9 cellular contexts compared by ENCODE assay signal in the genomic region with DNA sequence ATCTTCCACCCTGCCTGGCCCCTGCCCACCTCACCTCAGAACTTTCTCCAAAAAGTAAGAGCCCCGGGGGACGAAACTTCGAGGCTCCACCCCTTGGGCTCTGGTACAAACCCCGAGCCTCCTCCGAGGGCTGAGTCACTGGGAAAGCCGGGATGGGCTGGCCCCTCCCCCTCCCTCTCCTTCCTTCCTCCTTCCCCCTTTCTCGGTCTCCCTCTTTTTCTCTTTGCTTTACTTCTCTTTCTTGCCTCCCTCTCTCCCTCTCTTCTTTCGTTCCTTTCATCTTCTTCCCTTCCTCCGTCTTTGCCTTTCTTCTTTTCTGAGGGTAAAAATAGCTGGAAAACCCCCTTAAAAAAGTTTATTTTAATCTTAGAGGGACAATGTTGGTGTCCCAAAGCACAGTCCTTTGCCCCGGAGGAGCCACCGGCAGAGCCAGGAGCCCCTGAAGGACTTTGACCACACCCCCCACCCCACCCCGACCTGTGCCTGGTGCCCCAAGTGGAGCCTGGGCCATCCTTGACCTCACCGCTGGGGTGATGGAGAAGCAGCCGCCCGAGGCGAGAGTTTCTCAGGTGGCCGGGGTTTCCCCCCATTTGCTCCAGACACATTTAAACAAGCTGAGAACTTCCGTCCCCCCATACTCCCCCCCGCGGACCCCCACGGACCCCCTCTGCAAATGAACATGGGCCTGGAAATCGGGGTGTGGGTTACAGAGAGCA. TPM values are rescaled to one million over a fixed set of nuclear protein-coding genes. Genes with fewer than 3 reads are reported as not detected.
DNase-seq lines count a peak whose midpoint lies in the region; ATAC-seq, FAIRE-seq and TF ChIP-seq lines count a peak whose summit lies in the region.
"Had no signal": no experiment of that assay in that cellular context is flagged by ENCODE, and none has a peak within 500 bp of the region (broad histone marks: within the 10 kb centered on the region; RNA-seq: fewer than 3 reads in every experiment).

No MANE protein-coding gene starts in this region.

- SMC1A ChIA-PET in GM12878 (lab: Charles Lee; ENCODE audit: uncharacterized antibody, unreplicated experiment): interaction anchor here (0.7 to 2.5 kb wide), 9 partner anchors 11 to 78 kb away, joined by 3 to 23 read pairs (median 3); no protein-coding TSS in a partner anchor

- TF ChIP-seq POLR2A in GM12878 (IDR thresholded peaks at IDR 0.05; ENCODE audit: low read depth, low read length): no peak

- whole genome bisulfite sequencing in GM12878 (ENCODE audit: insufficient coverage, insufficient replicate concordance, low lambda C conversion rate, missing lambda C conversion rate): 2% methylated on average over 21 of the region's 22 CpGs
- WGBS in urinary bladder: 15% methylated on average over 22 of the region's 22 CpGs

- no peaks in the 10 kb centered on the region; the same call in 1 of the 2 replicates for H3K79me2 ChIP-seq in GM12878 (ENCODE audit: control insufficient read depth, insufficient read depth, low read length)

- H3K27me3 ChIP-seq in A673 (replicated peaks; ENCODE audit: insufficient read depth, low read depth, low read length, poor library complexity): no peaks in the 10 kb centered on the region
- H3K27me3 ChIP-seq in H7 (ENCODE audit: control insufficient read depth, insufficient read depth, low read length): no peaks in the 10 kb centered on the region
- no peaks in the 10 kb centered on the region for H3K27me3 ChIP-seq in GM12878 (replicated peaks in 1 of 2; ENCODE audit: control insufficient read depth in 2 of 2, insufficient read depth in 2 of 2, low read length in 1 of 2)

- RAD21 ChIA-PET in GM12878 (lab: Charles Lee; ENCODE audit: unreplicated experiment): interaction anchor here (0.8 to 3.3 kb wide), 4 partner anchors 12 to 75 kb away, joined by 3 to 24 read pairs (median 12); no protein-coding TSS in a partner anchor

- no TSS peak for BruUV-seq in A673 (replicated peaks; lab: Mats Ljungman, UMichigan)
- BruUV-seq in GM12878 (replicated peaks; lab: Mats Ljungman, UMichigan): no TSS peak

- H3K27ac ChIP-seq in A673 (ENCODE audit: low read depth, low read length, poor library complexity, severe bottlenecking) (peak overlapping the region; percentile 47), GM12878 (ENCODE audit: control insufficient read depth, insufficient read depth) (peak overlapping the region; percentile 62), urinary bladder (ENCODE audit: low read depth) (peak overlapping the region; percentile 85)

- peak; percentile 38 for FAIRE-seq in GM12878 (lab: Jason Lieb, UNC)
- FAIRE-seq: colon had no signal

- H3K4me2 ChIP-seq in GM12878 (ENCODE audit: control insufficient read depth, insufficient read depth): peak overlapping the region; percentile 84

- CTCF ChIA-PET in A673 (lab: Charles Lee) (no interaction called here), GM12878 (lab: Yijun Ruan, JAX) (interaction anchor here (1.0 to 1.3 kb wide), 5 partner anchors 11 to 64 kb away, joined by 3 to 5 read pairs (median 5); no protein-coding TSS in a partner anchor)

- H3K4me1 ChIP-seq in A673 (ENCODE audit: insufficient read depth, low read length, poor library complexity, severe bottlenecking) (peaks cover 26% of the 10 kb centered on the region), GM12878 (ENCODE audit: control insufficient read depth, insufficient read depth, low read length) (peaks cover 35% of the 10 kb centered on the region), urinary bladder (ENCODE audit: insufficient read depth) (peaks cover 3% of the 10 kb centered on the region)

- peak overlapping the region; percentile 44; the same call in 1 of the 2 replicates for H3K9ac ChIP-seq in GM12878 (ENCODE audit: control insufficient read depth, insufficient read depth, low read length)

- H4K20me1 ChIP-seq in GM12878 (ENCODE audit: control insufficient read depth, insufficient read depth): no peaks in the 10 kb centered on the region

- in situ Hi-C loops in GM12878 (cut with MboI): no loop called here

- no peak for TF ChIP-seq RAD21 in GM12878 (IDR thresholded peaks at IDR 0.05; ENCODE audit: insufficient read depth, low read depth, low read length)

- H3K4me3 ChIP-seq in A673 (ENCODE audit: low read depth, low read length, poor library complexity, severe bottlenecking): no peak overlapping the region
- no peak overlapping the region for H3K4me3 ChIP-seq in H7 (ENCODE audit: insufficient read depth, low read depth, low read length)
- H3K4me3 ChIP-seq in GM12878: peak overlapping the region; percentile 26; the same call in 1 of the 2 replicates
- peak overlapping the region; percentile 3 for H3K4me3 ChIP-seq in urinary bladder (ENCODE audit: low read depth, low read length)

- H3K9me3 ChIP-seq in A673 (ENCODE audit: low read depth, low read length, poor library complexity, severe bottlenecking) (no peaks in the 10 kb centered on the region), GM12878 (replicated peaks; ENCODE audit: control insufficient read depth, insufficient read depth, low read length) (no peaks in the 10 kb centered on the region)

- peak; percentile 72 for DNase-seq in A673 (ENCODE audit: low spot score)
- DNase-seq in H7: peak; percentile 97
- no peak for DNase-seq in GM12878 (ENCODE audit: low read depth, low spot score)
- peak; percentile 44 for DNase-seq in left kidney (ENCODE audit: low read depth, low spot score)
- DNase-seq in NCI-H2171 (lab: John Stamatoyannopoulos, UW): no peak

- TF ChIP-seq EP300 in GM12878 (IDR thresholded peaks at IDR 0.05; ENCODE audit: borderline replicate concordance in 1 of 2, control insufficient read depth in 1 of 2, low read depth in 2 of 2, low read length in 2 of 2): no peak

- POLR2A ChIA-PET in A673 (lab: Charles Lee; ENCODE audit: low non-redundant PET) (interaction anchor here (0.7 kb wide), 1 partner anchor 33 kb away, joined by 8 read pairs; no protein-coding TSS in a partner anchor), GM12878 (lab: Charles Lee) (interaction anchor here (1.0 to 2.8 kb wide), 4 partner anchors 12 to 78 kb away, joined by 3 to 31 read pairs (median 13); no protein-coding TSS in a partner anchor)

- peak; percentile 85 for ATAC-seq in GM12878
- ATAC-seq in GM18517 (IDR thresholded peaks at IDR 0.05; ENCODE audit: unreplicated experiment): no peak
- no peak for ATAC-seq in GM18867 (IDR thresholded peaks at IDR 0.05; ENCODE audit: unreplicated experiment)

- no peak overlapping the region for H2AFZ ChIP-seq in GM12878 (ENCODE audit: control insufficient read depth, low read depth, low read length)

- intact Hi-C loops in A673 (cut with micrococcal nuclease; ENCODE audit: unreplicated experiment): no loop called here
- intact Hi-C loops in GM12878 (cut with micrococcal nuclease; ENCODE audit: unreplicated experiment): no loop called here

- no peaks in the 10 kb centered on the region for H3K36me3 ChIP-seq in A673 (ENCODE audit: insufficient read depth, low read length, poor library complexity, severe bottlenecking)
- no peaks in the 10 kb centered on the region for H3K36me3 ChIP-seq in H7 (replicated peaks; ENCODE audit: control insufficient read depth, insufficient read depth, low read length)
- H3K36me3 ChIP-seq in GM12878 (ENCODE audit: control insufficient read depth in 2 of 2, insufficient read depth in 2 of 2, low read length in 1 of 2): no peaks in the 10 kb centered on the region
- no peaks in the 10 kb centered on the region for H3K36me3 ChIP-seq in urinary bladder (ENCODE audit: insufficient read depth)

- TF ChIP-seq CTCF in A673 (conservative IDR thresholded peaks at IDR 0.05; ENCODE audit: low read depth, low read length): no peak
- TF ChIP-seq CTCF in GM12878 (IDR thresholded peaks at IDR 0.05 in 2 of 3, conservative IDR thresholded peaks at IDR 0.05 in 1 of 3; ENCODE audit: control insufficient read depth in 2 of 3, extremely low read depth in 1 of 3, insufficient read depth in 1 of 3, low read depth in 3 of 3, low read length in 3 of 3): peak in 1 of 3 experiments; percentile 31; a peak in 1 of 6 replicates

TF ChIP-seq in GM12878, 131 proteins besides CTCF, POLR2A, EP300 and RAD21 (continues in another document):
- TF ChIP-seq RUNX3 (IDR thresholded peaks at IDR 0.05; ENCODE audit: low read length) (peak; percentile 26), IKZF2 (IDR thresholded peaks at IDR 0.05) (peak; percentile 83 to 84), EED (IDR thresholded peaks at IDR 0.05; ENCODE audit: low read depth) (peak; percentile 43), FOXM1 (IDR thresholded peaks at IDR 0.05; ENCODE audit: low read depth, low read length) (0 out of 2 replicates have a peak, but pooled peaks have one; percentile 28), IKZF1 (conservative IDR thresholded peaks at IDR 0.05) (peak; percentile 47), GATAD2B (conservative IDR thresholded peaks at IDR 0.05; ENCODE audit: low read depth) (0 out of 2 replicates have a peak, but pooled peaks have one; percentile 5), MTA2 (IDR thresholded peaks at IDR 0.05; ENCODE audit: low read depth) (peak; percentile 44)

RNA-seq across cellular contexts. Expression of a gene that starts 5.7 kb away (rescaled TPM):
- total RNA-seq in A673 (2021) (37.2 and 50.2 TPM in 2 replicates), GM12878 (2014; rRNA removed) (6.9 and 9.7 TPM in 2 replicates), GM12878 (2014; rRNA removed; fragmentation: Illumina TruSeq; extraction: Trizol) (1.8 and 2.5 TPM in 2 replicates), GM12878 (2021) (38.6 and 40.0 TPM in 2 replicates), urinary bladder (25.6 TPM)
- 32.2 and 33.3 TPM in 2 replicates for total RNA-seq in H7 (2014; rRNA removed; shearing (Covaris generic))
- 114 and 132 TPM in 2 replicates for total RNA-seq in GM12878 (2013; cell fraction: nucleolus; rRNA removed)
- polyA plus RNA-seq in GM12878 (2011; ENCODE audit: low read depth): 2.6 TPM
- polyA plus RNA-seq in GM12878 (2011; rRNA removed) (1.4 TPM in 2 replicates), GM12878 (2014; fragmentation: Illumina TruSeq; extraction: Trizol) (1.1 and 2.7 TPM in 2 replicates), GM12878 (2014; fragmentation: Nextera tagmentation; extraction: Ambion mirVana) (under 1 TPM; 0.02 to 0.24 TPM), GM12878 (2014; rRNA removed) (12.4 and 12.7 TPM in 2 replicates), GM12878 (2016; fragmentation: Nextera tagmentation; extraction: Ambion mirVana) (1 to 10 TPM; 4.7 to 6.8 TPM), urinary bladder (19.7 TPM)
- 4.7 and 4.9 TPM in 2 replicates for polyA plus RNA-seq in GM12878 (2011; cell fraction: cytosol; rRNA removed)
- 31.3 and 51.1 TPM in 2 replicates for polyA plus RNA-seq in GM12878 (2011; cell fraction: nucleus; rRNA removed)
- 7.3 and 8.7 TPM in 2 replicates for polyA plus RNA-seq in GM12878 (2012)
- 4.2 and 12.3 TPM in 2 replicates for polyA minus RNA-seq in GM12878 (2011; rRNA and poly(A)+ RNA removed)
- 20.2 and 32.2 TPM in 2 replicates for polyA minus RNA-seq in GM12878 (2011; cell fraction: cytosol; rRNA and poly(A)+ RNA removed)
- polyA minus RNA-seq in GM12878 (2011; cell fraction: nucleus; rRNA and poly(A)+ RNA removed): 14.4 and 23.8 TPM in 2 replicates

Comparison
In these comparisons a context has a peak if more than half of its experiments do, and no peak if none do; other contexts are left out.
1. DNase-seq: peak in A673 (single experiment), H7 (single experiment) and left kidney (single experiment); none in GM12878 (single experiment) and NCI-H2171 (single experiment).
2. H3K4me3 ChIP-seq: peak in GM12878 (single experiment) and urinary bladder (single experiment); none in A673 (single experiment) and H7 (single experiment).
3. Peak in every context shown above with its lines, with median percentiles within 50 percentile points of each other: H3K27ac ChIP-seq.